In the genomic region with DNA sequence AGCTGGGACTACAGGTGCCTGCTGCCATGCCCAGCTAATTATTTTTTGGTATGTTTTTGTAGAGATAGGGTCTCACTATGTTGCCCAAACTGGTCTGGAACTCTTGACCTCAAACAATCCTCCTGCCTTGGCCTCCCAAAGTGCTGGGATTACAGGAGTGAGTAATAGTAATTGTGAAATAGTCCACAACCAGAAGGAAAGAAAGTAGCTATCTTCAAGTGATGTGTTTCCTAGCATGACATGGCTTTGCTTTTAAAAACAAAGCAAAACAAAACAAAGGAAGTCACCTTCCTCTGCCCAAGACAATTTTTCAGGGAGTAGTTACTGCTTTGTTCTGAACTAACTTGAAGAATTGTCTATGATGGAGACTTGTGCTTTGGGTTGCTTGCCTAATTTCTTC, we compare ENCODE assay signal across 15 cellular contexts.
"Had no signal": no experiment of that assay in that cellular context is flagged by ENCODE, and none has a peak within 500 bp of the region (broad histone marks: within the 10 kb centered on the region; RNA-seq: fewer than 3 reads in every experiment).

No MANE protein-coding gene starts in this region.

- H3K27me3 Mint-ChIP-seq: naive B cell had no signal

- H3K9ac ChIP-seq: neural progenitor cell had no signal

- H3K27me3 ChIP-seq: cardiac muscle cell, colonic mucosa, esophagus squamous epithelium, gastroesophageal sphincter, neural progenitor cell, ovary, thyroid gland, uterus had no signal

- H3K4me1 ChIP-seq: colonic mucosa, neural progenitor cell, thyroid gland, uterus had no signal

- H3K27ac Mint-ChIP-seq: activated naive CD4-positive, alpha-beta T cell treated with anti-CD3 and anti-CD28 coated beads for 36 hours; activated naive CD8-positive, alpha-beta T cell treated with anti-CD3 and anti-CD28 coated beads, Interleukin-2, amount 50 U/mL, for 24 hours; neural progenitor cell had no signal

- H3K4me2 ChIP-seq: neural progenitor cell had no signal

- H3K9me3 Mint-ChIP-seq: activated naive CD4-positive, alpha-beta T cell treated with anti-CD3 and anti-CD28 coated beads for 36 hours; activated naive CD8-positive, alpha-beta T cell treated with anti-CD3 and anti-CD28 coated beads, Interleukin-2, amount 50 U/mL, for 24 hours; naive B cell; neural progenitor cell; stimulated activated effector memory CD8-positive, alpha-beta T cell treated with anti-CD3 and anti-CD28 coated beads, Interleukin-12 subunit alpha, Interleukin-12 subunit beta, amount 100 ng/mL, for 72 hours had no signal

- H3K27ac ChIP-seq: cardiac muscle cell, colonic mucosa, neural progenitor cell, ovary, thyroid gland, uterus had no signal

- H3K4me3 Mint-ChIP-seq: activated naive CD4-positive, alpha-beta T cell treated with anti-CD3 and anti-CD28 coated beads for 36 hours; naive B cell; neural progenitor cell had no signal

- H3K36me3 ChIP-seq: ovary, uterus had no signal

- H3K9me3 ChIP-seq: colonic mucosa, esophagus squamous epithelium, gastroesophageal sphincter, ovary, thyroid gland, uterus had no signal

- ATAC-seq: activated CD4-positive, CD25-positive, alpha-beta regulatory T cell treated with anti-CD3 and anti-CD28 coated beads, Interleukin-2, amount 50 U/mL, for 24 hours; activated naive CD8-positive, alpha-beta T cell treated with anti-CD3 and anti-CD28 coated beads, Interleukin-2, amount 50 U/mL, for 24 hours; gastroesophageal sphincter; stimulated activated effector memory CD8-positive, alpha-beta T cell treated with anti-CD3 and anti-CD28 coated beads, Interleukin-12 subunit alpha, Interleukin-12 subunit beta, amount 100 ng/mL, for 72 hours had no signal

- H3K4me1 Mint-ChIP-seq: neural progenitor cell had no signal

- DNase-seq: activated CD4-positive, alpha-beta T cell treated with anti-CD3 and anti-CD28 coated beads, Interleukin-2, amount 50 U/mL, for 1 hour; activated CD8-positive, alpha-beta memory T cell treated with anti-CD3 and anti-CD28 coated beads for 24 hours; activated naive CD4-positive, alpha-beta T cell treated with anti-CD3 and anti-CD28 coated beads for 36 hours; activated naive CD8-positive, alpha-beta T cell treated with anti-CD3 and anti-CD28 coated beads, Interleukin-2, amount 50 U/mL, for 24 hours; colonic mucosa; esophagus squamous epithelium; naive B cell; ovary; thyroid gland; uterus had no signal

- H3K4me3 ChIP-seq: cardiac muscle cell, colonic mucosa, esophagus squamous epithelium, gastroesophageal sphincter, neural progenitor cell, ovary, thyroid gland, uterus had no signal
